ENCODE assay signal across 20 cellular contexts in the genomic region with DNA sequence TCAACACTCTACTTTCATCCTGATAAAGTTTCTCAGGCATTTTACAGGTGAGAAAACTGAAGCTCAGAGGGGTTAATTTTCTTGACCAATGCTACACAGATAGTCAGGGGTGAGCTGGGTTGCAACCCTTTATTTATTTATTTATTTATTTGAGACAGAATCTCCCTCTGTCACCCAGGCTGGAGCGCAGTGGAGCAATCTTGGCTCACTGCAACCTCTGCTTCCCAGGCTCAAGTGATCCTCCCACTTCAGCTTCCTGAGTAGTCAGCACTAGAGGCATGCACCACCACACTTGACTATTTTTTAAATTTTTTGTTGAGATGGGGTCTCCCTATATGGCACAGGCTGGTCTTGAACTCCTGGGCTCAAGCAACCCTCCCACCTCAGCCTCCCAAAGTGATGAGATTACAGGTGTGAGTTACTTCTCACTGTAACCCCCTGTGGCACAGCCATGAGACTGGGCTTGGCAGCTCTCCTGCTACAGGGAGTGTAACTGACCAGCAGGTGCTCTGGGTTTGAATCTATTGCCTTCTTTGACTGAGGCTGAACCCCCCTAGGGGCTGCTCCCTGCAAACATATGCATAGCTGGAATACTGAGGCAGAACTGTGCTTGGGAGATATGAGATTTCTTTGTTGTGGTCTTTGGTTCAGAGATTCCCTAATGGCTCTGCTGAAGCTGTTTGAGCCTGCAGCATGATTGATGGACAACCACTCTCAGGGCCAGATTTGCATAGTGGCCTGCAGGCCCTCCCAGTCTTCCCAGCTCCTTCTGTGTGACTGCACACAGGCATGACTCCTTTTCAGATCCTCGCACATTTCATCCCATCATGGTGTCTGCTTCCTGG. TPM values are rescaled to one million over a fixed set of nuclear protein-coding genes. Genes with fewer than 3 reads are reported as not detected.
DNase-seq lines count a peak whose midpoint lies in the region; ATAC-seq, FAIRE-seq and TF ChIP-seq lines count a peak whose summit lies in the region.
"Had no signal": no experiment of that assay in that cellular context is flagged by ENCODE, and none has a peak within 500 bp of the region (broad histone marks: within the 10 kb centered on the region; RNA-seq: fewer than 3 reads in every experiment).

No MANE protein-coding gene starts in this region.

- peaks cover 0 to 3% of the 10 kb centered on the region in 2 experiments for H4K20me1 ChIP-seq in H1 (replicated peaks in 1 of 2; ENCODE audit: control insufficient read depth in 1 of 2, insufficient read depth in 2 of 2, low read length in 2 of 2)

- H2BK120ac ChIP-seq in H1 (replicated peaks; ENCODE audit: low read depth, low read length), result no peak overlapping the region
- H2BK120ac ChIP-seq in neuronal stem cell (ENCODE audit: low read depth, low read length), result no peak overlapping the region

- TF ChIP-seq POLR2A in H1 (IDR thresholded peaks at IDR 0.05; ENCODE audit: control extremely low read depth in 1 of 2, low read depth in 2 of 2, low read length in 2 of 2), result no peak

- H2BK12ac ChIP-seq in H1 (ENCODE audit: low read depth, low read length) (no peak overlapping the region), neuronal stem cell (ENCODE audit: low read length) (no peak overlapping the region)

- H2AFZ ChIP-seq in H1 (ENCODE audit: low read length), result no peak overlapping the region
- peak overlapping the region; percentile 34 for H2AFZ ChIP-seq in neuronal stem cell (ENCODE audit: low read length)

- TF ChIP-seq CTCF in BE2C (IDR thresholded peaks at IDR 0.05; ENCODE audit: low read depth, low read length) (no peak), H1 (IDR thresholded peaks at IDR 0.05; ENCODE audit: control extremely low read depth in 1 of 3, insufficient read depth in 1 of 3, low read depth in 1 of 3, low read length in 3 of 3) (peak in 2 of 3 experiments; percentile 10 to 25; a peak in 2 of 4 replicates)

- H3K23ac ChIP-seq in H1 (ENCODE audit: insufficient read length), result no peak overlapping the region
- no peak overlapping the region for H3K23ac ChIP-seq in neuronal stem cell (ENCODE audit: low read depth, low read length, poor library complexity)

- H3K18ac ChIP-seq in H1 (ENCODE audit: extremely low read depth, low read length) (peak overlapping the region; percentile 71; the same call in 1 of the 2 replicates), neuronal stem cell (ENCODE audit: low read length) (no peak overlapping the region)

- CTCF ChIA-PET in H1 (lab: Charles Lee; ENCODE audit: partially characterized antibody), result interaction anchor here (0.9 to 11.4 kb wide), 20 partner anchors 11 to 479 kb away, joined by 3 to 140 read pairs (median 24); partner anchors contain the start of genes ACCS and ALKBH3

- POLR2A ChIA-PET in H1 (lab: Charles Lee; ENCODE audit: partially characterized antibody), result interaction anchor here (0.8 to 1.8 kb wide), 4 partner anchors 9 to 33 kb away, joined by 3 to 4 read pairs (median 3); no protein-coding TSS in a partner anchor

- ATAC-seq in GM19023 (IDR thresholded peaks at IDR 0.05; ENCODE audit: unreplicated experiment) (no peak), GM19328 (IDR thresholded peaks at IDR 0.05; ENCODE audit: unreplicated experiment) (no peak)
- ATAC-seq: A549, HCT116 had no signal

- H3K79me1 ChIP-seq in H1 (ENCODE audit: low read depth, low read length), result no peaks in the 10 kb centered on the region
- no peaks in the 10 kb centered on the region for H3K79me1 ChIP-seq in neuronal stem cell (ENCODE audit: low read depth, low read length)

- H2BK15ac ChIP-seq in H1 (ENCODE audit: low read length) (no peak overlapping the region; the same call in 1 of the 2 replicates), neuronal stem cell (ENCODE audit: low read length) (no peak overlapping the region)

- no peak overlapping the region for H4K8ac ChIP-seq in H1 (ENCODE audit: extremely low read depth, insufficient read depth, low read length)
- no peak overlapping the region for H4K8ac ChIP-seq in neuronal stem cell (ENCODE audit: low read depth, low read length)

- H3K4ac ChIP-seq in H1 (replicated peaks; ENCODE audit: insufficient read length, low read depth, low read length) (no peak overlapping the region), neuronal stem cell (ENCODE audit: low read length) (no peak overlapping the region)

- H3K27ac ChIP-seq in H1 (ENCODE audit: low read depth, low read length), result no peak overlapping the region
- H3K27ac ChIP-seq in neuronal stem cell (replicated peaks; ENCODE audit: low read length), result no peak overlapping the region
- no peak overlapping the region for H3K27ac ChIP-seq in SJCRH30
- H3K27ac ChIP-seq: A549, C4-2B had no signal

- no peak overlapping the region for H3K56ac ChIP-seq in H1 (replicated peaks; ENCODE audit: insufficient read length, low read depth, low read length)

- FAIRE-seq in H1 (lab: Jason Lieb, UNC), result peak; percentile 55
- FAIRE-seq: A549, GM19239 had no signal

- H2BK20ac ChIP-seq in H1 (ENCODE audit: low read length), result no peak overlapping the region

- no peak overlapping the region for H2AK5ac ChIP-seq in H1 (ENCODE audit: low read depth, low read length)
- no peak overlapping the region for H2AK5ac ChIP-seq in neuronal stem cell (ENCODE audit: low read depth, low read length)

- no peak for TF ChIP-seq RAD21 in H1 (IDR thresholded peaks at IDR 0.05 in 1 of 2, conservative IDR thresholded peaks at IDR 0.05 in 1 of 2; ENCODE audit: low read depth in 2 of 2, low read length in 2 of 2)

- peaks cover 8% of the 10 kb centered on the region; the same call in 1 of the 2 replicates for H3K23me2 ChIP-seq in H1 (ENCODE audit: low read depth, low read length)

- H4K5ac ChIP-seq in H1 (ENCODE audit: insufficient read length, low read depth, low read length), result no peak overlapping the region

- no peak overlapping the region; a peak in 1 of 4 replicates for H3K4me2 ChIP-seq in H1 (ENCODE audit: insufficient read depth in 1 of 2, low read depth in 2 of 2, low read length in 2 of 2)
- no peak overlapping the region for H3K4me2 ChIP-seq in neuronal stem cell (ENCODE audit: insufficient read depth, low read length, poor library complexity, severe bottlenecking)
- H3K4me2 ChIP-seq: A549 had no signal

- H3K14ac ChIP-seq in H1 (ENCODE audit: insufficient read length), result no peak overlapping the region
- no peak overlapping the region for H3K14ac ChIP-seq in neuronal stem cell (ENCODE audit: low read length)

- no peaks in the 10 kb centered on the region for H3K27me3 ChIP-seq in BE2C
- H3K27me3 ChIP-seq in H1 (replicated peaks in 1 of 4; ENCODE audit: control insufficient read depth in 3 of 4, extremely low read depth in 1 of 4, insufficient read depth in 3 of 4, low read length in 3 of 4), result peaks cover 17 to 24% (median 21%) of the 10 kb centered on the region in 4 experiments
- peaks cover 12 to 59% (median 21%) of the 10 kb centered on the region in 3 experiments for H3K27me3 ChIP-seq in neuronal stem cell (ENCODE audit: control insufficient read depth in 3 of 3, insufficient read depth in 3 of 3, low read depth in 1 of 3, low read length in 3 of 3)
- H3K27me3 ChIP-seq in SJCRH30, result peaks cover 10% of the 10 kb centered on the region; the same call in 1 of the 2 replicates

- no peak overlapping the region for H3K4me3 ChIP-seq in BE2C (ENCODE audit: low read depth, low read length)
- no peak overlapping the region for H3K4me3 ChIP-seq in H1 (ENCODE audit: extremely low read depth in 1 of 4, insufficient read depth in 2 of 4, low read depth in 3 of 4, low read length in 4 of 4)
- no peak overlapping the region for H3K4me3 ChIP-seq in neuronal stem cell (ENCODE audit: low read length in 2 of 2)
- H3K4me3 ChIP-seq in SJCRH30, result no peak overlapping the region
- H3K4me3 ChIP-seq: A549 had no signal

- 83% methylated on average over 2 of the region's 2 CpGs; no CpG with 5 or more reads in 1 of the 2 experiments for WGBS in H1 (ENCODE audit: extremely low coverage in 1 of 2, insufficient coverage in 1 of 2, insufficient read length in 1 of 2, insufficient replicate concordance in 2 of 2, low coverage in 1 of 2, low lambda C conversion rate in 2 of 2, missing lambda C conversion rate in 1 of 2), 2 experiments
- WGBS in neuronal stem cell (ENCODE audit: extremely low coverage in 2 of 2, insufficient read length in 2 of 2, insufficient replicate concordance in 1 of 2), 2 donors, result no CpG with 5 or more reads among the region's 2 CpGs

- H3K36me3 ChIP-seq in BE2C (peaks cover 26% of the 10 kb centered on the region), H1 (ENCODE audit: control insufficient read depth in 2 of 4, insufficient read depth in 4 of 4, low read length in 3 of 4) (no peaks in the 10 kb centered on the region), neuronal stem cell (replicated peaks in 1 of 2; ENCODE audit: control insufficient read depth in 2 of 2, insufficient read depth in 2 of 2, low read length in 2 of 2) (no peaks in the 10 kb centered on the region), SJCRH30 (no peaks in the 10 kb centered on the region)

- H2BK5ac ChIP-seq in H1 (ENCODE audit: low read depth, low read length) (no peak overlapping the region), neuronal stem cell (ENCODE audit: low read length) (no peak overlapping the region)

- H3K9ac ChIP-seq in H1 (replicated peaks in 1 of 4; ENCODE audit: extremely low read depth in 1 of 4, low read depth in 3 of 4, low read length in 3 of 4), result no peak overlapping the region
- no peak overlapping the region for H3K9ac ChIP-seq in neuronal stem cell (ENCODE audit: low read depth, low read length, poor library complexity)

- H3K79me2 ChIP-seq in H1 (ENCODE audit: control insufficient read depth in 1 of 2, insufficient read depth in 2 of 2, low read length in 2 of 2), result no peaks in the 10 kb centered on the region

- H3K9me3 ChIP-seq in BE2C, result no peaks in the 10 kb centered on the region
- 0 out of 4 replicates have a peak, but pooled peaks cover 0 to 3% of the 10 kb centered on the region in 2 experiments for H3K9me3 ChIP-seq in H1 (ENCODE audit: insufficient read depth in 2 of 2, low read depth in 1 of 2, low read length in 1 of 2)
- peaks cover 0 to 3% of the 10 kb centered on the region in 2 donors for H3K9me3 ChIP-seq in neuronal stem cell (replicated peaks in 1 of 2; ENCODE audit: control insufficient read depth in 2 of 2, insufficient read depth in 1 of 2, low read depth in 1 of 2, low read length in 2 of 2)
- H3K9me3 ChIP-seq in SJCRH30 (replicated peaks), result no peaks in the 10 kb centered on the region
- H3K9me3 ChIP-seq: A549 had no signal

- H3K4me1 ChIP-seq in BE2C (peaks cover 40% of the 10 kb centered on the region), H1 (replicated peaks in 1 of 4; ENCODE audit: control insufficient read depth in 3 of 4, insufficient read depth in 4 of 4, low read length in 3 of 4) (peaks cover 0 to 18% (median 10%) of the 10 kb centered on the region in 4 experiments; a peak in 6 of 7 replicates), neuronal stem cell (ENCODE audit: control insufficient read depth in 2 of 2, insufficient read depth in 1 of 2, low read depth in 1 of 2, low read length in 2 of 2) (peaks cover 7 to 12% of the 10 kb centered on the region in 2 donors), SJCRH30 (peaks cover 5% of the 10 kb centered on the region; the same call in 1 of the 2 replicates)

- DNase-seq in BE2C, result peak; percentile 26
- peak; percentile 37 for DNase-seq in NCI-H526 treated with DMSO at 0.1 percent for 48 hours (lab: John Stamatoyannopoulos, UW)
- no peak for DNase-seq in H1 (ENCODE audit: low read depth in 1 of 2, low spot score in 2 of 2)
- no peak for DNase-seq in neuronal stem cell (ENCODE audit: low spot score)
- no peak for DNase-seq in SJCRH30
- DNase-seq in stimulated activated CD4-positive, alpha-beta T cell treated with anti-CD3 and anti-CD28 coated beads, Interleukin-2, amount 100 ng/mL, for 24 hours, result no peak
- DNase-seq: EL, KG1, NCI-H1417 treated with DMSO at 0.1 percent for 48 hours, NCI-H2029, NCI-H2171 treated with DMSO at 0.1 percent for 48 hours, NCI-H510A, OCI-M1, SHP77 treated with DMSO at 0.1 percent for 48 hours had no signal

- no peak for TF ChIP-seq EP300 in H1 (IDR thresholded peaks at IDR 0.05; ENCODE audit: borderline replicate concordance in 1 of 2, low read depth in 2 of 2, low read length in 2 of 2)

- H4K91ac ChIP-seq in H1 (replicated peaks; ENCODE audit: insufficient read length, low read length), result no peak overlapping the region
- no peak overlapping the region for H4K91ac ChIP-seq in neuronal stem cell (ENCODE audit: low read depth, low read length, poor library complexity)

RNA-seq across cellular contexts. Expression of gene C11orf96, which starts 6.1 kb away (rescaled TPM):
- polyA plus RNA-seq in BE2C (2012; ENCODE audit: insufficient read depth, insufficient read length, low read depth), result 125 TPM
- 0.67 and 0.97 TPM in 2 replicates for total RNA-seq in H1 (2021; fragmentation: NEBNext Ultra II Directional; extraction: Animal tissue kit (Norgen Biotek cat#: 25700))
- polyA plus RNA-seq in H1 (2011; rRNA removed), result 0.91 and 2.0 TPM in 2 replicates
- 1.5 TPM for polyA plus RNA-seq in H1 (2011; cell fraction: cytosol; rRNA removed)
- polyA plus RNA-seq in H1 (2011; cell fraction: nucleus; rRNA removed), result 1.4 TPM
- polyA plus RNA-seq in H1 (2012, experiment 1 of 2), result 0.51 to 0.98 TPM (median 0.72 TPM) in 4 replicates
- 0.28 TPM for polyA plus RNA-seq in H1 (2012, experiment 2 of 2)
- polyA plus RNA-seq in H1 (2013, experiment 1 of 2), result 0.36 TPM
- 0.42 TPM for polyA plus RNA-seq in H1 (2013, experiment 2 of 2)
- polyA minus RNA-seq in H1 (2011; rRNA and poly(A)+ RNA removed), result not detected in 2 replicates
- polyA minus RNA-seq in H1 (2011; cell fraction: cytosol; rRNA and poly(A)+ RNA removed), result 1.2 TPM
- 1.4 TPM for polyA minus RNA-seq in H1 (2011; cell fraction: nucleus; rRNA and poly(A)+ RNA removed)
- 3.5 TPM for polyA plus RNA-seq in neuronal stem cell (2013, experiment 1 of 2)
- polyA plus RNA-seq in neuronal stem cell (2013, experiment 2 of 2), result 4.2 TPM
- total RNA-seq in SJCRH30 (2014; rRNA removed; shearing (Covaris generic)), result 2.1 and 3.4 TPM in 2 replicates

Comparison
In these comparisons a context has a peak if more than half of its experiments do, and no peak if none do; other contexts are left out.
1. DNase-seq: peak in BE2C (single experiment) and NCI-H526 treated with DMSO at 0.1 percent for 48 hours (single experiment); none in H1 (0 of 2), neuronal stem cell (single experiment), SJCRH30 (0 of 2) and stimulated activated CD4-positive, alpha-beta T cell treated with anti-CD3 and anti-CD28 coated beads, Interleukin-2, amount 100 ng/mL, for 24 hours (0 of 2).